Comparison of ENCODE assay signal across 11 cellular contexts in the genomic region with DNA sequence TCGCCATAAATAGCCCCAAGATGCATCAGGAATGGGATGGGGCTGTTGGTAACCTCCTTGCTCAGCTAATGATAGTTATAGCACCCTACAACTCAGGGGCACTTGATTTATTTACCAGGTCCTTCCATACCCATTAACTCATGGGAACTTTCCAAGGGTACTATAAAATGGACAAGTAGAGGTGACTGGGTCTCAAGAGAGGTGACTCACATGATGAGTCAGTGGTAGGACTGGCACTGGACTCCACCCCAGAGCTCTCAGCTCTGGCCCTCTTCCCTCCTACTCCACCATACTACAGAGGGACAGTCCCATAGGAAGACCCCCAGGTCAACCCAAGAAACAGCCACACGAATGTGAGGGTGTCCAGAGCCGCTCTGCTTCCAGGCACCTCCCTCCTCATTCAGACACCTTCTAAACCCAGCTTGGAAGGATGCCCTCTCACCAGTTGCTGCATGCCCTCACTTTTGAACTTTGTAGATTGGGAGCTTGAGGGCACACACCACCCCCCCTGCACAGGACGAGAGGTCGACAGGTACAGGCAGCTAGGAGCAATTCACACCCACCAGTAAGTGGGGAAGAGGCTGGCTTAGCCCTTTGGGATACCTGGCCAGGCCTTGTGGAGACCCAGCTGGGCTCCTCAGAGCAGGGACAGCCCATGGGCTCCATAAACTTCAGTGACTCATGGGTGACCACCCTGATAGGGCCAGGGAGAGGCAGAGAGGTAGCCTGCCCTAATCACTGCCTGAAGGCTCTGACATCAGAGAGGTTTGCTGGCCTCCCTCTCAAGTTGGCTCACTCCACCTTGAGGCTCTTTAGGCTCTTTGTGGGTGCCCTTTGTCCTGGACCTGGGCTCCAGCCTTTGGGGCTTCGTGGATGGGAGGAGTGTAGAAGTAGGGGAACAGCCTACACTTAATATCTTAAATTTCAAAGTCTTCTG.
A peak's percentile ranks its signal among the peaks of the same experiment; 100 is the strongest.
DNase-seq lines count a peak whose midpoint lies in the region; ATAC-seq and TF ChIP-seq lines count a peak whose summit lies in the region.
"Had no signal": no experiment of that assay in that cellular context is flagged by ENCODE, and none has a peak within 500 bp of the region (broad histone marks: within the 10 kb centered on the region; RNA-seq: fewer than 3 reads in every experiment).

No MANE protein-coding gene starts in this region.

- BruUV-seq in MCF 10A (replicated peaks; lab: Mats Ljungman, UMichigan), result no TSS peak

- H3K79me2 ChIP-seq in hepatocyte, result no peaks in the 10 kb centered on the region

- H3K36me3 ChIP-seq in breast epithelium (no peaks in the 10 kb centered on the region), hepatocyte (replicated peaks; ENCODE audit: insufficient read depth, low read depth) (no peaks in the 10 kb centered on the region), vagina (no peaks in the 10 kb centered on the region)

- TF ChIP-seq POLR2A in breast epithelium (IDR thresholded peaks at IDR 0.05) (no peak), vagina (IDR thresholded peaks at IDR 0.05) (no peak)

- intact Hi-C loops in MCF 10A (cut with micrococcal nuclease), result no loop called here
- intact Hi-C loops in breast epithelium (cut with DNase I; ENCODE audit: low total_unique reads), result loop anchor here (1.0 kb wide), 1 partner anchor 36 kb away; no protein-coding TSS in a partner anchor
- intact Hi-C loops in vagina (cut with DNase I), result no loop called here

- no peak overlapping the region for H3K4me3 Mint-ChIP-seq in MCF 10A (ENCODE audit: unreplicated experiment)
- H3K4me3 Mint-ChIP-seq: activated naive CD8-positive, alpha-beta T cell treated with anti-CD3 and anti-CD28 coated beads, Interleukin-2, amount 50 U/mL, for 24 hours had no signal

- H3K9me3 Mint-ChIP-seq in MCF 10A (ENCODE audit: unreplicated experiment), result no peaks in the 10 kb centered on the region
- H3K9me3 Mint-ChIP-seq: activated naive CD8-positive, alpha-beta T cell treated with anti-CD3 and anti-CD28 coated beads, Interleukin-2, amount 50 U/mL, for 24 hours had no signal

- ATAC-seq in GM18868 (IDR thresholded peaks at IDR 0.05; ENCODE audit: unreplicated experiment), result no peak
- no peak for ATAC-seq in GM19351 (IDR thresholded peaks at IDR 0.05; ENCODE audit: unreplicated experiment)
- no peak for ATAC-seq in GM21515 (IDR thresholded peaks at IDR 0.05; ENCODE audit: unreplicated experiment)
- ATAC-seq: activated naive CD8-positive, alpha-beta T cell treated with anti-CD3 and anti-CD28 coated beads, Interleukin-2, amount 50 U/mL, for 24 hours had no signal

- H3K4me2 ChIP-seq in hepatocyte, result peak overlapping the region; percentile 34

- H2AFZ ChIP-seq in hepatocyte, result no peak overlapping the region

- H3K4me1 ChIP-seq in breast epithelium (no peaks in the 10 kb centered on the region), hepatocyte (ENCODE audit: insufficient read depth) (peaks cover 24% of the 10 kb centered on the region), vagina (peaks cover 32% of the 10 kb centered on the region)

- CTCF ChIA-PET in MCF 10A (lab: Yijun Ruan, JAX), result no interaction called here

- TF ChIP-seq CTCF in MCF 10A (IDR thresholded peaks at IDR 0.05; ENCODE audit: unreplicated experiment) (no peak), breast epithelium (IDR thresholded peaks at IDR 0.05) (no peak), hepatocyte (IDR thresholded peaks at IDR 0.05; ENCODE audit: poor library complexity) (no peak), vagina (IDR thresholded peaks at IDR 0.05) (no peak)

- H3K9me3 ChIP-seq in breast epithelium (no peaks in the 10 kb centered on the region), hepatocyte (ENCODE audit: low read depth) (no peaks in the 10 kb centered on the region), vagina (no peaks in the 10 kb centered on the region)

- no peak overlapping the region for H3K27ac Mint-ChIP-seq in MCF 10A (ENCODE audit: low read depth, unreplicated experiment)
- H3K27ac Mint-ChIP-seq: activated naive CD8-positive, alpha-beta T cell treated with anti-CD3 and anti-CD28 coated beads, Interleukin-2, amount 50 U/mL, for 24 hours had no signal

- POLR2A ChIA-PET in MCF 10A (lab: Yijun Ruan, JAX), result no interaction called here

- H3K4me3 ChIP-seq in breast epithelium, result no peak overlapping the region
- H3K4me3 ChIP-seq in hepatocyte, result no peak overlapping the region
- H3K4me3 ChIP-seq in vagina, result no peak overlapping the region

- H3K9me2 ChIP-seq in hepatocyte (replicated peaks; ENCODE audit: insufficient read depth), result no peaks in the 10 kb centered on the region

- H3K27me3 ChIP-seq in breast epithelium (no peaks in the 10 kb centered on the region), hepatocyte (no peaks in the 10 kb centered on the region), vagina (no peaks in the 10 kb centered on the region)

- H3K27me3 Mint-ChIP-seq in MCF 10A (ENCODE audit: insufficient read depth, unreplicated experiment), result peaks cover 13% of the 10 kb centered on the region

- no peaks in the 10 kb centered on the region for H4K20me1 ChIP-seq in hepatocyte (ENCODE audit: insufficient read depth, poor library complexity, severe bottlenecking)

- peaks cover 11% of the 10 kb centered on the region for H3K4me1 Mint-ChIP-seq in MCF 10A (ENCODE audit: insufficient read depth, unreplicated experiment)

- H3K36me3 Mint-ChIP-seq in MCF 10A (ENCODE audit: insufficient read depth, unreplicated experiment), result no peaks in the 10 kb centered on the region

- H3K27ac ChIP-seq in breast epithelium, result no peak overlapping the region
- H3K27ac ChIP-seq in hepatocyte, result peak overlapping the region; percentile 84
- peak overlapping the region; percentile 75 for H3K27ac ChIP-seq in vagina
- H3K27ac ChIP-seq: 22Rv1 had no signal

- DNase-seq in MCF 10A (ENCODE audit: unreplicated experiment) (peak; percentile 70), breast epithelium (ENCODE audit: low spot score in 2 of 2) (no peak), SW480 (ENCODE audit: low spot score) (peak; percentile 20), hepatocyte (ENCODE audit: low spot score) (peak; percentile 15), vagina (ENCODE audit: extremely low spot score in 2 of 2) (no peak)
- DNase-seq: activated naive CD8-positive, alpha-beta T cell treated with anti-CD3 and anti-CD28 coated beads, Interleukin-2, amount 50 U/mL, for 24 hours; NK-92 treated with Interleukin-12 subunit alpha and Interleukin-12 subunit beta, amount 100 ng/mL, for 24 hours had no signal

- WGBS in hepatocyte (ENCODE audit: low lambda C conversion rate, missing lambda C conversion rate), result 79% methylated on average over 6 of the region's 6 CpGs

Comparison
In these comparisons a context has a peak if more than half of its experiments do, and no peak if none do; other contexts are left out.
1. DNase-seq: peak in MCF 10A (single experiment), SW480 (single experiment) and hepatocyte (single experiment); none in breast epithelium (0 of 2) and vagina (0 of 2).
2. H3K27ac ChIP-seq: peak in hepatocyte (single experiment) and vagina (single experiment); none in breast epithelium (0 of 2).